8 cellular contexts compared by ENCODE assay signal in genomic region chr17:16872836-16873653, GRCh38.
A peak's percentile ranks its signal among the peaks of the same experiment; 100 is the strongest.
DNase-seq lines count a peak whose midpoint lies in the region; ATAC-seq and TF ChIP-seq lines count a peak whose summit lies in the region.

No MANE protein-coding gene starts in this region.

- H3K27me3 ChIP-seq in right lobe of liver (no peaks in the 10 kb centered on the region), upper lobe of right lung (no peaks in the 10 kb centered on the region)

- H3K4me3 ChIP-seq in astrocyte of the spinal cord (ENCODE audit: low read depth, low read length) (no peak overlapping the region), right lobe of liver (no peak overlapping the region), upper lobe of right lung (no peak overlapping the region)

- H3K4me1 ChIP-seq in right lobe of liver, result peaks cover 0 to 23% (median 5%) of the 10 kb centered on the region in 4 donors
- H3K4me1 ChIP-seq in upper lobe of right lung, result no peaks in the 10 kb centered on the region

- in situ Hi-C loops in GM13977 (cut with MboI; ENCODE audit: low pct_unique_long_range_greater_than_20kb, low sequenced_read_pairs, unreplicated experiment) (no loop called here), astrocyte of the spinal cord (cut with HindIII; ENCODE audit: low sequenced_read_pairs) (no loop called here)

- TF ChIP-seq CTCF in GM13977 (IDR thresholded peaks at IDR 0.05; ENCODE audit: extremely low read depth, insufficient read depth, missing control alignments) (peak; percentile 71), astrocyte of the spinal cord (IDR thresholded peaks at IDR 0.05; ENCODE audit: low read depth, low read length) (peak; percentile 68), right lobe of liver (IDR thresholded peaks at IDR 0.05) (peak; percentile 45 to 76 (median 60)), upper lobe of right lung (IDR thresholded peaks at IDR 0.05) (peak; percentile 53)

- intact Hi-C loops in right lobe of liver (cut with DNase I) (no loop called here), upper lobe of right lung (cut with DNase I) (no loop called here)

- 13% methylated on average over 4 of the region's 12 CpGs for WGBS in right lobe of liver (ENCODE audit: insufficient coverage, low coverage, low lambda C conversion rate, missing lambda C conversion rate)

- H3K36me3 ChIP-seq in right lobe of liver (no peaks in the 10 kb centered on the region), upper lobe of right lung (no peaks in the 10 kb centered on the region)

- ATAC-seq in right lobe of liver, result peak; percentile 72 to 83 (median 76)
- ATAC-seq in upper lobe of right lung, result peak; percentile 85
- no peak for ATAC-seq in GM21717 (IDR thresholded peaks at IDR 0.05; ENCODE audit: unreplicated experiment)

- TF ChIP-seq POLR2A in right lobe of liver (IDR thresholded peaks at IDR 0.05), result no peak

- peak; percentile 47 for DNase-seq in AG08396 (ENCODE audit: low spot score)
- peak; percentile 76 for DNase-seq in GM13977 (ENCODE audit: low spot score)
- peak; percentile 16 for DNase-seq in OCI-M1 (lab: John Stamatoyannopoulos, UW)
- DNase-seq in astrocyte of the spinal cord (ENCODE audit: low read depth, low spot score), result no peak
- peak; percentile 43 to 81 (median 81) for DNase-seq in right lobe of liver
- DNase-seq in upper lobe of right lung, result peak; percentile 75
- DNase-seq in cortex of kidney (lab: John Stamatoyannopoulos, UW), result no peak

- H3K9me3 ChIP-seq in right lobe of liver, result no peaks in the 10 kb centered on the region
- H3K9me3 ChIP-seq in upper lobe of right lung, result no peaks in the 10 kb centered on the region

- H3K27ac ChIP-seq in right lobe of liver, result peak overlapping the region in 1 of 3 donors; percentile 8
- H3K27ac ChIP-seq in upper lobe of right lung, result no peak overlapping the region

Comparison
In these comparisons a context has a peak if more than half of its experiments do, and no peak if none do; other contexts are left out.
1. DNase-seq: peak in AG08396 (single experiment), GM13977 (single experiment), OCI-M1 (single experiment), right lobe of liver (3 of 3) and upper lobe of right lung (single experiment); none in astrocyte of the spinal cord (single experiment) and cortex of kidney (single experiment).
2. Peak in every context shown above with its lines, with median percentiles within 50 percentile points of each other: CTCF ChIP-seq.